Comparison of ENCODE assay signal across 19 cellular contexts in genomic region chr4:47313396-47313795, GRCh38.
DNase-seq lines count a peak whose midpoint lies in the region; ATAC-seq, FAIRE-seq and TF ChIP-seq lines count a peak whose summit lies in the region.
"Had no signal": no experiment of that assay in that cellular context is flagged by ENCODE, and none has a peak within 500 bp of the region (broad histone marks: within the 10 kb centered on the region; RNA-seq: fewer than 3 reads in every experiment).

No MANE protein-coding gene starts in this region.

- POLR2A ChIA-PET in IMR-90 (lab: Charles Lee; ENCODE audit: unreplicated experiment) (no interaction called here), RWPE1 (lab: Yijun Ruan, JAX; ENCODE audit: low non-redundant PET) (no interaction called here)

- TF ChIP-seq POLR2A in IMR-90 (IDR thresholded peaks at IDR 0.05; ENCODE audit: low read depth, low read length) (no peak), upper lobe of left lung (IDR thresholded peaks at IDR 0.05) (no peak)

- no peaks in the 10 kb centered on the region for H3K9me3 ChIP-seq in IMR-90 (ENCODE audit: control insufficient read depth, insufficient read depth, low read length)
- no peaks in the 10 kb centered on the region for H3K9me3 ChIP-seq in astrocyte (ENCODE audit: insufficient read depth, low read depth, low read length)
- no peaks in the 10 kb centered on the region for H3K9me3 ChIP-seq in osteoblast (ENCODE audit: low read depth, low read length)
- H3K9me3 ChIP-seq in upper lobe of left lung, result no peaks in the 10 kb centered on the region
- H3K9me3 ChIP-seq: A549, BE2C had no signal

- H4K20me1 ChIP-seq in IMR-90 (ENCODE audit: insufficient read depth, low read length) (no peaks in the 10 kb centered on the region), astrocyte (ENCODE audit: insufficient read depth, low read length) (no peaks in the 10 kb centered on the region), osteoblast (ENCODE audit: insufficient read depth, low read length) (no peaks in the 10 kb centered on the region)

- no peak overlapping the region for H3K14ac ChIP-seq in IMR-90 (replicated peaks; ENCODE audit: low read depth, low read length)

- H4K5ac ChIP-seq in IMR-90 (ENCODE audit: low read depth, low read length), result no peak overlapping the region

- no peak for FAIRE-seq in astrocyte (lab: Jason Lieb, UNC)
- FAIRE-seq: A549, D721Med, H54 had no signal

- H2AFZ ChIP-seq in IMR-90 (replicated peaks; ENCODE audit: low read length, poor library complexity) (no peak overlapping the region), astrocyte (ENCODE audit: low read depth, low read length) (no peak overlapping the region), osteoblast (ENCODE audit: low read length) (peak overlapping the region; percentile 43)

- no peak overlapping the region for H3K4me3 Mint-ChIP-seq in astrocyte (ENCODE audit: unreplicated experiment)
- H3K4me3 Mint-ChIP-seq: CD4-positive, alpha-beta memory T cell; IgD-negative memory B cell had no signal

- TF ChIP-seq CTCF in IMR-90 (conservative IDR thresholded peaks at IDR 0.05; ENCODE audit: low read depth, low read length) (no peak), astrocyte (IDR thresholded peaks at IDR 0.05; ENCODE audit: insufficient read depth, low read depth, low read length) (no peak), osteoblast (IDR thresholded peaks at IDR 0.05; ENCODE audit: extremely low read depth, low read depth, low read length) (no peak), RWPE1 (conservative IDR thresholded peaks at IDR 0.05; ENCODE audit: low read depth) (no peak), upper lobe of left lung (IDR thresholded peaks at IDR 0.05) (no peak)

- no peak overlapping the region for H2BK5ac ChIP-seq in IMR-90 (ENCODE audit: low read depth, low read length, poor library complexity, severe bottlenecking)

- no peaks in the 10 kb centered on the region for H3K36me3 ChIP-seq in IMR-90 (ENCODE audit: control insufficient read depth, insufficient read depth, low read length)
- no peaks in the 10 kb centered on the region for H3K36me3 ChIP-seq in astrocyte (ENCODE audit: insufficient read depth, low read length)
- H3K36me3 ChIP-seq in osteoblast (ENCODE audit: insufficient read depth, low read length), result no peaks in the 10 kb centered on the region
- H3K36me3 ChIP-seq in upper lobe of left lung, result no peaks in the 10 kb centered on the region
- H3K36me3 ChIP-seq: BE2C had no signal

- intact Hi-C loops in IMR-90 (cut with micrococcal nuclease), result no loop called here

- no peak overlapping the region for H4K8ac ChIP-seq in IMR-90 (ENCODE audit: low read depth in 2 of 2, low read length in 2 of 2)

- no peak for TF ChIP-seq RAD21 in IMR-90 (IDR thresholded peaks at IDR 0.05; ENCODE audit: low read length)

- H2BK15ac ChIP-seq in IMR-90 (ENCODE audit: low read depth, low read length), result no peak overlapping the region

- peaks cover 3% of the 10 kb centered on the region for H3K4me1 Mint-ChIP-seq in astrocyte (ENCODE audit: low read depth, unreplicated experiment)
- H3K4me1 Mint-ChIP-seq: CD4-positive, alpha-beta memory T cell; IgD-negative memory B cell had no signal

- TF ChIP-seq EP300 in upper lobe of left lung (IDR thresholded peaks at IDR 0.05), result no peak

- no peak overlapping the region for H3K27ac Mint-ChIP-seq in astrocyte (ENCODE audit: unreplicated experiment)
- H3K27ac Mint-ChIP-seq: CD4-positive, alpha-beta memory T cell; IgD-negative memory B cell had no signal

- no peak overlapping the region for H2BK120ac ChIP-seq in IMR-90 (ENCODE audit: low read depth, low read length)

- H3K9me3 Mint-ChIP-seq in astrocyte (ENCODE audit: unreplicated experiment), result no peaks in the 10 kb centered on the region
- H3K9me3 Mint-ChIP-seq: CD4-positive, alpha-beta memory T cell; IgD-negative memory B cell had no signal

- no peak overlapping the region for H3K18ac ChIP-seq in IMR-90 (ENCODE audit: low read depth, low read length)

- no TSS peak for BruUV-seq in IMR-90 (replicated peaks; lab: Mats Ljungman, UMichigan)

- H3K27me3 ChIP-seq in IMR-90 (ENCODE audit: control insufficient read depth, insufficient read depth, low read length) (no peaks in the 10 kb centered on the region), astrocyte (ENCODE audit: insufficient read depth, low read length) (no peaks in the 10 kb centered on the region), osteoblast (ENCODE audit: insufficient read depth, low read length) (no peaks in the 10 kb centered on the region), upper lobe of left lung (no peaks in the 10 kb centered on the region)
- H3K27me3 ChIP-seq: BE2C had no signal

- ATAC-seq in IMR-90 (ENCODE audit: low read depth) (no peak; the same call in 1 of the 2 replicates), upper lobe of left lung (ENCODE audit: low FRiP score in 2 of 2) (no peak), GM21619 (IDR thresholded peaks at IDR 0.05; ENCODE audit: unreplicated experiment) (no peak)
- ATAC-seq: A549, HCT116 had no signal

- CTCF ChIA-PET in IMR-90 (lab: Yijun Ruan, JAX), result interaction anchor here (0.5 kb wide), 1 partner anchor 652 kb away, joined by 3 read pairs; no protein-coding TSS in a partner anchor
- CTCF ChIA-PET in RWPE1 (lab: Yijun Ruan, JAX), result interaction anchor here (0.6 to 0.7 kb wide), 2 partner anchors 102 to 447 kb away, joined by 3 read pairs; no protein-coding TSS in a partner anchor

- H3K9ac ChIP-seq in IMR-90 (ENCODE audit: low read depth, low read length), result no peak overlapping the region
- H3K9ac ChIP-seq in astrocyte (ENCODE audit: low read length), result no peak overlapping the region

- H3K23ac ChIP-seq in IMR-90 (ENCODE audit: low read depth, low read length), result no peak overlapping the region

- H3K79me2 ChIP-seq in astrocyte (ENCODE audit: insufficient read depth, low read length), result no peaks in the 10 kb centered on the region
- H3K79me2 ChIP-seq in osteoblast (ENCODE audit: insufficient read depth, low read length), result no peaks in the 10 kb centered on the region

- H3K36me3 Mint-ChIP-seq in astrocyte (ENCODE audit: low read depth, unreplicated experiment), result no peaks in the 10 kb centered on the region
- H3K36me3 Mint-ChIP-seq: CD4-positive, alpha-beta memory T cell had no signal

- no peak overlapping the region for H2BK20ac ChIP-seq in IMR-90 (ENCODE audit: low read depth, low read length)

- in situ Hi-C loops in IMR-90 (cut with MboI; ENCODE audit: low sequenced_read_pairs), result no loop called here

- no peaks in the 10 kb centered on the region for H3K27me3 Mint-ChIP-seq in astrocyte (ENCODE audit: low read depth, unreplicated experiment)

- dilution Hi-C loops in IMR-90 (cut with HindIII; ENCODE audit: low sequenced_read_pairs, unreplicated experiment), result no loop called here

- H3K4me1 ChIP-seq in IMR-90 (ENCODE audit: control insufficient read depth, insufficient read depth, low read length) (no peaks in the 10 kb centered on the region), astrocyte (ENCODE audit: insufficient read depth, low read length) (no peaks in the 10 kb centered on the region), osteoblast (ENCODE audit: insufficient read depth, low read length) (peaks cover 2% of the 10 kb centered on the region), upper lobe of left lung (no peaks in the 10 kb centered on the region)
- H3K4me1 ChIP-seq: A549, BE2C had no signal

- H3K27ac ChIP-seq in IMR-90 (ENCODE audit: insufficient read depth, low read length) (no peak overlapping the region), astrocyte (ENCODE audit: low read depth, low read length) (no peak overlapping the region), osteoblast (ENCODE audit: low read depth, low read length) (no peak overlapping the region), RWPE1 (no peak overlapping the region), upper lobe of left lung (no peak overlapping the region)
- H3K27ac ChIP-seq: A549, C4-2B, HL-60 had no signal

- H3K4ac ChIP-seq in IMR-90 (ENCODE audit: low read depth, low read length), result no peak overlapping the region

- H3K4me2 ChIP-seq in IMR-90 (ENCODE audit: low read depth, low read length) (no peak overlapping the region), astrocyte (ENCODE audit: low read length) (no peak overlapping the region), osteoblast (ENCODE audit: insufficient read depth, low read length) (no peak overlapping the region)
- H3K4me2 ChIP-seq: A549 had no signal

- H2AK5ac ChIP-seq in IMR-90 (ENCODE audit: low read depth, low read length), result no peak overlapping the region

- H2AK9ac ChIP-seq in IMR-90 (replicated peaks; ENCODE audit: low read depth, low read length, poor library complexity), result no peak overlapping the region

- no peaks in the 10 kb centered on the region for H3K79me1 ChIP-seq in IMR-90 (ENCODE audit: low read depth in 1 of 2, low read length in 2 of 2)

- no peak overlapping the region for H4K91ac ChIP-seq in IMR-90 (ENCODE audit: insufficient read depth, low read depth, low read length)

- no peaks in the 10 kb centered on the region for H3K9me1 ChIP-seq in IMR-90 (ENCODE audit: insufficient read depth, low read length)

- DNase-seq in IMR-90 (peak; percentile 47), astrocyte (ENCODE audit: low read depth) (peak; percentile 30), osteoblast (ENCODE audit: insufficient read length, low spot score, missing footprints) (no peak), RWPE1 (ENCODE audit: low spot score) (no peak), upper lobe of left lung (no peak)
- DNase-seq: BE2C; CD4-positive, alpha-beta memory T cell; COR-L47; DMS153; DND-41; GDM1 had no signal

- H3K56ac ChIP-seq in IMR-90 (ENCODE audit: extremely low read depth, insufficient read depth, low read length), result no peak overlapping the region

- H3K4me3 ChIP-seq in IMR-90 (ENCODE audit: insufficient read depth, low read depth, low read length) (no peak overlapping the region), astrocyte (ENCODE audit: insufficient read depth, low read depth, low read length) (no peak overlapping the region), osteoblast (ENCODE audit: insufficient read depth, low read length) (no peak overlapping the region), upper lobe of left lung (no peak overlapping the region)
- H3K4me3 ChIP-seq: A549 had no signal

TF ChIP-seq in IMR-90, 13 proteins besides CTCF, POLR2A, EP300 and RAD21 (continues in another document):
- no peak for TF ChIP-seq ELK1 (IDR thresholded peaks at IDR 0.05; ENCODE audit: borderline replicate concordance, low read depth, low read length)
- TF ChIP-seq FOS (IDR thresholded peaks at IDR 0.05; ENCODE audit: low read depth, low read length), result no peak
- no peak for TF ChIP-seq BHLHE40 (IDR thresholded peaks at IDR 0.05; ENCODE audit: low read depth, low read length)
- TF ChIP-seq CHD1 (IDR thresholded peaks at IDR 0.05; ENCODE audit: low read depth, low read length), result no peak
- TF ChIP-seq SMC3 (IDR thresholded peaks at IDR 0.05; ENCODE audit: low read depth, low read length), result no peak

Comparison
In these comparisons a context has a peak if more than half of its experiments do, and no peak if none do; other contexts are left out.
1. DNase-seq: peak in IMR-90 (single experiment) and astrocyte (single experiment); none in osteoblast (single experiment), RWPE1 (single experiment) and upper lobe of left lung (0 of 2).